9 cellular contexts compared by ENCODE assay signal in genomic region chr11:110295487-110296225, GRCh38. TPM values are rescaled to one million over a fixed set of nuclear protein-coding genes. Genes with fewer than 3 reads are reported as not detected.
DNase-seq lines count a peak whose midpoint lies in the region; ATAC-seq, FAIRE-seq and TF ChIP-seq lines count a peak whose summit lies in the region.
"Had no signal": no experiment of that assay in that cellular context is flagged by ENCODE, and none has a peak within 500 bp of the region (broad histone marks: within the 10 kb centered on the region; RNA-seq: fewer than 3 reads in every experiment).

No MANE protein-coding gene starts in this region.

- under 1% methylated on average over 38 of the region's 39 CpGs for WGBS in hepatocyte (ENCODE audit: low lambda C conversion rate, missing lambda C conversion rate)

- H3K36me3 ChIP-seq in hepatocyte (replicated peaks; ENCODE audit: insufficient read depth, low read depth) = no peaks in the 10 kb centered on the region

- peak; percentile 61 for ATAC-seq in GM21423 (IDR thresholded peaks at IDR 0.05; ENCODE audit: unreplicated experiment)
- ATAC-seq in SK-N-SH treated with all-trans-retinoic acid at 6 μM for 48 hours = peak; percentile 75

- H3K9me2 ChIP-seq in hepatocyte (replicated peaks; ENCODE audit: insufficient read depth) = no peaks in the 10 kb centered on the region

- H3K4me1 ChIP-seq in hepatocyte (ENCODE audit: insufficient read depth) = peaks cover 37% of the 10 kb centered on the region

- H3K4me3 ChIP-seq in hepatocyte = peak overlapping the region; percentile 62

- H3K79me2 ChIP-seq in hepatocyte = peaks cover 51% of the 10 kb centered on the region

- no peak for FAIRE-seq in HTR-8/SVneo (lab: Jason Lieb, UNC)
- FAIRE-seq: colon had no signal

- peak overlapping the region; percentile 89 for H2AFZ ChIP-seq in hepatocyte

- H4K20me1 ChIP-seq in hepatocyte (ENCODE audit: insufficient read depth, poor library complexity, severe bottlenecking) = peaks cover 41% of the 10 kb centered on the region

- no peaks in the 10 kb centered on the region for H3K27me3 ChIP-seq in hepatocyte

- H3K4me2 ChIP-seq in hepatocyte = peak overlapping the region; percentile 73

- TF ChIP-seq CTCF in hepatocyte (IDR thresholded peaks at IDR 0.05; ENCODE audit: poor library complexity) = no peak

- DNase-seq in DMS79 (lab: John Stamatoyannopoulos, UW) = peak; percentile 33
- DNase-seq in HTR-8/SVneo (ENCODE audit: insufficient read length, low spot score) = peak; percentile 38
- peak in 48 of 58 donors; percentile 4 to 78 (median 52) for DNase-seq in anterior cingulate cortex (lab: John Stamatoyannopoulos, UW)
- DNase-seq in hepatocyte (ENCODE audit: low spot score) = peak; percentile 74
- DNase-seq in retina = peak; percentile 86
- no peak for DNase-seq in T1000 (lab: John Stamatoyannopoulos, UW)

- H3K27ac ChIP-seq in hepatocyte = peak overlapping the region; percentile 98

- H3K9me3 ChIP-seq in hepatocyte (ENCODE audit: low read depth) = no peaks in the 10 kb centered on the region

TF ChIP-seq in SK-N-SH treated with all-trans-retinoic acid at 6 μM for 48 hours, 23 proteins besides CTCF, POLR2A, EP300 and RAD21:
- TF ChIP-seq RARB (CRISPR knock-in tag; IDR thresholded peaks at IDR 0.05) = no peak
- no peak for TF ChIP-seq TCF4 (CRISPR knock-in tag; IDR thresholded peaks at IDR 0.05; ENCODE audit: borderline replicate concordance)
- TF ChIP-seq ISL1 (CRISPR knock-in tag; IDR thresholded peaks at IDR 0.05) = no peak
- no peak for TF ChIP-seq GLIS3 (CRISPR knock-in tag; IDR thresholded peaks at IDR 0.05)
- no peak for TF ChIP-seq ZFP30 (CRISPR knock-in tag; IDR thresholded peaks at IDR 0.05)
- TF ChIP-seq, protein P1, sequence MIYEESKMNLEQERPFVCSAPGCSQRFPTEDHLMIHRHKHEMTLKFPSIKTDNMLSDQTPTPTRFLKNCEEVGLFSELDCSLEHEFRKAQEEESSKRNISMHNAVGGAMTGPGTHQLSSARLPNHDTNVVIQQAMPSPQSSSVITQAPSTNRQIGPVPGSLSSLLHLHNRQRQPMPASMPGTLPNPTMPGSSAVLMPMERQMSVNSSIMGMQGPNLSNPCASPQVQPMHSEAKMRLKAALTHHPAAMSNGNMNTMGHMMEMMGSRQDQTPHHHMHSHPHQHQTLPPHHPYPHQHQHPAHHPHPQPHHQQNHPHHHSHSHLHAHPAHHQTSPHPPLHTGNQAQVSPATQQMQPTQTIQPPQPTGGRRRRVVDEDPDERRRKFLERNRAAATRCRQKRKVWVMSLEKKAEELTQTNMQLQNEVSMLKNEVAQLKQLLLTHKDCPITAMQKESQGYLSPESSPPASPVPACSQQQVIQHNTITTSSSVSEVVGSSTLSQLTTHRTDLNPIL (CRISPR knock-in tag; IDR thresholded peaks at IDR 0.05; ENCODE audit: low read depth) = no peak
- TF ChIP-seq BACH2 (CRISPR knock-in tag; IDR thresholded peaks at IDR 0.05; ENCODE audit: borderline replicate concordance) = no peak
- no peak for TF ChIP-seq CSRNP3 (CRISPR knock-in tag; IDR thresholded peaks at IDR 0.05)
- no peak for TF ChIP-seq PATZ1 (CRISPR knock-in tag; IDR thresholded peaks at IDR 0.05; ENCODE audit: borderline replicate concordance)
- TF ChIP-seq ZNF8 (CRISPR knock-in tag; IDR thresholded peaks at IDR 0.05) = no peak
- no peak for TF ChIP-seq ARNTL (CRISPR knock-in tag; IDR thresholded peaks at IDR 0.05; ENCODE audit: borderline replicate concordance, low read depth)
- TF ChIP-seq CSDC2 (CRISPR knock-in tag; IDR thresholded peaks at IDR 0.05) = no peak
- no peak for TF ChIP-seq ZNF70 (CRISPR knock-in tag; IDR thresholded peaks at IDR 0.05)
- TF ChIP-seq PPARA (CRISPR knock-in tag; IDR thresholded peaks at IDR 0.05; ENCODE audit: borderline replicate concordance) = no peak
TF ChIP-seq in SK-N-SH treated with all-trans-retinoic acid at 6 μM for 48 hours: peak in this region for 0.

RNA-seq across cellular contexts. Expression of gene RDX, which starts 0.8 kb away (rescaled TPM):
- 102 and 106 TPM in 2 replicates for total RNA-seq in hepatocyte
- 128 and 143 TPM in 2 replicates for polyA plus RNA-seq in hepatocyte
